Comparison of ENCODE assay signal across 12 cellular contexts in the genomic region with DNA sequence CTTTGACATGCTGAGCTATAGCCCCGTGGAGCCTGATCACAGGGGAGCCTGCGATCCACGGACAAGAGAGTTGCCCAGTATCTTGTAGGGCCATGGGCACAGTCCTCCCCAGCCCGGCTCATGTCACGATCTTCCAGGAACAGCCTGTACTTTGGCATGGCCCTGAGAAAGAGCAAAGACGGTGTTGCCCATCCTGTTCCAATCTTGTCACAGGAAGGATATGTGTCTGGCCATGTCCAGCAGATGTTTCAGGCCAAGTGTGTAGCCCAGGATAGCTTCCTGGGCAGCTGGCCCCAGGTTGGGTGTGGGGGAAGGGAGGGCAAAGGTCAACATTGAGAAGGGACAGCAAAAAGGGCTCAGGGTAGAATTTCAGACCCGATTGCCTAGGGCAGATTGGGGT.
"Had no signal": no experiment of that assay in that cellular context is flagged by ENCODE, and none has a peak within 500 bp of the region (broad histone marks: within the 10 kb centered on the region; RNA-seq: fewer than 3 reads in every experiment).

No MANE protein-coding gene starts in this region.

- H3K36me3 ChIP-seq: esophagus muscularis mucosa, prostate gland, right lobe of liver had no signal

- H3K27me3 ChIP-seq: esophagus muscularis mucosa, right lobe of liver, testis had no signal

- H3K27ac ChIP-seq: esophagus muscularis mucosa, prostate gland, right lobe of liver, testis had no signal

- H3K4me3 ChIP-seq: esophagus muscularis mucosa, prostate gland, right lobe of liver, testis had no signal

- DNase-seq: activated B cell treated with CpG ODN at 0.5 μM for 24 hours; activated CD4-positive, alpha-beta memory T cell treated with anti-CD3 and anti-CD28 coated beads, Interleukin-2, amount 10 ng/mL, durations not matched to agents 7 days and 5 days; activated CD4-positive, alpha-beta T cell treated with anti-CD3 and anti-CD28 coated beads for 48 hours; activated CD8-positive, alpha-beta memory T cell treated with anti-CD3 and anti-CD28 coated beads, Interleukin-2, amount 10 ng/mL, durations not matched to agents 7 days and 5 days; activated naive CD4-positive, alpha-beta T cell treated with Interleukin-2 at 50 U/mL for 16 hours; cortex of kidney; effector CD4-positive, alpha-beta T cell; right lobe of liver; stimulated activated CD4-positive, alpha-beta T cell treated with anti-CD3 and anti-CD28 coated beads, Interleukin-4, amount 100 ng/mL, for 4 hours; testis had no signal

- H3K9me3 ChIP-seq: esophagus muscularis mucosa, prostate gland, right lobe of liver, testis had no signal

- H3K4me1 ChIP-seq: prostate gland, right lobe of liver had no signal
